23 cellular contexts compared by ENCODE assay signal in genomic region chr10:13957856-13958255, GRCh38.
A peak's percentile ranks its signal among the peaks of the same experiment; 100 is the strongest.
DNase-seq lines count a peak whose midpoint lies in the region; ATAC-seq and TF ChIP-seq lines count a peak whose summit lies in the region.
"Had no signal": no experiment of that assay in that cellular context is flagged by ENCODE, and none has a peak within 500 bp of the region (broad histone marks: within the 10 kb centered on the region; RNA-seq: fewer than 3 reads in every experiment).

No MANE protein-coding gene starts in this region.

- intact Hi-C loops in ascending aorta (cut with DNase I) (loop anchor here (2.0 to 5.0 kb wide), 5 partner anchors 36 to 169 kb away; no protein-coding TSS in a partner anchor), esophagus squamous epithelium (cut with DNase I) (no loop called here)

- H3K4me3 ChIP-seq in ascending aorta (no peak overlapping the region), esophagus squamous epithelium (no peak overlapping the region), osteoblast (ENCODE audit: insufficient read depth, low read length) (no peak overlapping the region)
- H3K4me3 ChIP-seq: HAP-1, Peyer's patch had no signal

- H4K5ac ChIP-seq in H9 (ENCODE audit: insufficient read length, low read depth, low read length) = no peak overlapping the region

- H3K9me3 ChIP-seq in H9 (ENCODE audit: control insufficient read depth, low read depth, low read length) (no peaks in the 10 kb centered on the region), ascending aorta (no peaks in the 10 kb centered on the region), esophagus squamous epithelium (no peaks in the 10 kb centered on the region), osteoblast (ENCODE audit: low read depth, low read length) (no peaks in the 10 kb centered on the region)
- H3K9me3 ChIP-seq: HAP-1, Peyer's patch had no signal

- H3K36me3 Mint-ChIP-seq in H9 (ENCODE audit: insufficient read depth in 1 of 3, low read depth in 3 of 3) = peaks cover 0 to 11% (median 3%) of the 10 kb centered on the region in 3 experiments; a peak in 4 of 7 replicates
- H3K36me3 Mint-ChIP-seq in stimulated activated memory B cell treated with anti-CD40 and anti-IgM and Interleukin-4, amounts not matched to agents 10 μg/mL and 1 μg/mL and 100 μg/mL, for 72 hours = no peaks in the 10 kb centered on the region
- H3K36me3 Mint-ChIP-seq: CD14-positive monocyte had no signal

- no peak overlapping the region for H3K9ac ChIP-seq in H9 (ENCODE audit: extremely low read depth, insufficient read length, low read length)

- WGBS in H9 (ENCODE audit: extremely low coverage, insufficient read length, low lambda C conversion rate) = no CpG with 5 or more reads among the region's 9 CpGs
- WGBS in esophagus squamous epithelium, 2 donors = 83% methylated on average over 9 of the region's 9 CpGs

- ATAC-seq in stimulated activated memory B cell treated with anti-CD40 and anti-IgM and Interleukin-4, amounts not matched to agents 10 μg/mL and 1 μg/mL and 100 μg/mL, for 72 hours = no peak
- no peak for ATAC-seq in HG02870 (IDR thresholded peaks at IDR 0.05; ENCODE audit: unreplicated experiment)

- H3K56ac ChIP-seq in H9 (ENCODE audit: insufficient read length, low read depth, low read length) = no peak overlapping the region

- H2BK5ac ChIP-seq in H9 (ENCODE audit: insufficient read length, low read length) = no peak overlapping the region

- H2AFZ ChIP-seq in H9 (ENCODE audit: low read length) = peak overlapping the region; percentile 71
- no peak overlapping the region for H2AFZ ChIP-seq in osteoblast (ENCODE audit: low read length)

- H2BK120ac ChIP-seq in H9 (ENCODE audit: low read depth, low read length, poor library complexity, severe bottlenecking) = no peak overlapping the region

- H3K27ac ChIP-seq in H9 (ENCODE audit: insufficient read length, low read depth, low read length) (peak overlapping the region; percentile 49), ascending aorta (peak overlapping the region; percentile 58 to 69), esophagus squamous epithelium (peak overlapping the region in 3 of 4 donors; percentile 58 to 87 (median 74)), osteoblast (ENCODE audit: low read depth, low read length) (no peak overlapping the region)
- H3K27ac ChIP-seq: HL-60 had no signal

- no peak overlapping the region for H4K91ac ChIP-seq in H9 (ENCODE audit: insufficient read length, low read depth, low read length)

- no peak overlapping the region for H2BK15ac ChIP-seq in H9 (ENCODE audit: low read depth, low read length)

- no peak overlapping the region for H3K23ac ChIP-seq in H9 (ENCODE audit: insufficient read length, low read depth, low read length)

- H3K27me3 Mint-ChIP-seq in H9 (ENCODE audit: low read depth) = no peaks in the 10 kb centered on the region
- peaks cover 9% of the 10 kb centered on the region for H3K27me3 Mint-ChIP-seq in stimulated activated memory B cell treated with anti-CD40 and anti-IgM and Interleukin-4, amounts not matched to agents 10 μg/mL and 1 μg/mL and 100 μg/mL, for 72 hours

- H3K14ac ChIP-seq in H9 (ENCODE audit: insufficient read depth, low read length) = no peak overlapping the region

- peaks cover 4% of the 10 kb centered on the region; the same call in 1 of the 2 replicates for H3K4me1 ChIP-seq in H9 (ENCODE audit: insufficient read depth, low read length)
- H3K4me1 ChIP-seq in ascending aorta = peaks cover 0 to 13% of the 10 kb centered on the region in 2 donors
- peaks cover 0 to 29% (median 12%) of the 10 kb centered on the region in 3 donors for H3K4me1 ChIP-seq in esophagus squamous epithelium
- peaks cover 31% of the 10 kb centered on the region for H3K4me1 ChIP-seq in osteoblast (ENCODE audit: insufficient read depth, low read length)
- H3K4me1 ChIP-seq: HAP-1, Peyer's patch had no signal

- H2BK12ac ChIP-seq in H9 (ENCODE audit: insufficient read length, low read depth, low read length) = no peak overlapping the region

- no peak overlapping the region; a peak in 1 of 5 replicates for H3K4me3 Mint-ChIP-seq in H9
- no peak overlapping the region for H3K4me3 Mint-ChIP-seq in stimulated activated memory B cell treated with anti-CD40 and anti-IgM and Interleukin-4, amounts not matched to agents 10 μg/mL and 1 μg/mL and 100 μg/mL, for 72 hours
- H3K4me3 Mint-ChIP-seq: B cell, CD14-positive monocyte had no signal

- H3K36me3 ChIP-seq in ascending aorta (no peaks in the 10 kb centered on the region), esophagus squamous epithelium (no peaks in the 10 kb centered on the region), osteoblast (ENCODE audit: insufficient read depth, low read length) (no peaks in the 10 kb centered on the region)
- H3K36me3 ChIP-seq: HAP-1, Peyer's patch had no signal

- H3K27me3 ChIP-seq in H9 (ENCODE audit: insufficient read depth, low read length) = no peaks in the 10 kb centered on the region
- no peaks in the 10 kb centered on the region for H3K27me3 ChIP-seq in ascending aorta
- H3K27me3 ChIP-seq in esophagus squamous epithelium = peaks cover 0 to 20% (median 0%) of the 10 kb centered on the region in 4 donors
- no peaks in the 10 kb centered on the region for H3K27me3 ChIP-seq in osteoblast (ENCODE audit: insufficient read depth, low read length)
- H3K27me3 ChIP-seq: Peyer's patch had no signal

- H3K79me1 ChIP-seq in H9 (ENCODE audit: insufficient read depth, low read depth, low read length, poor library complexity, severe bottlenecking) = no peaks in the 10 kb centered on the region

- H4K8ac ChIP-seq in H9 (replicated peaks; ENCODE audit: insufficient read length, low read depth, low read length) = no peak overlapping the region

- H3K18ac ChIP-seq in H9 (ENCODE audit: insufficient read length, low read depth, low read length) = no peak overlapping the region

- H3K4me2 ChIP-seq in H9 (ENCODE audit: insufficient read depth, insufficient read length, low read length) (no peak overlapping the region), osteoblast (ENCODE audit: insufficient read depth, low read length) (no peak overlapping the region)

- H3K9me3 Mint-ChIP-seq in H9 = peaks cover 4 to 7% of the 10 kb centered on the region in 2 experiments; a peak in 3 of 5 replicates
- no peaks in the 10 kb centered on the region for H3K9me3 Mint-ChIP-seq in stimulated activated memory B cell treated with anti-CD40 and anti-IgM and Interleukin-4, amounts not matched to agents 10 μg/mL and 1 μg/mL and 100 μg/mL, for 72 hours

- H2BK20ac ChIP-seq in H9 (ENCODE audit: low read depth, low read length, poor library complexity, severe bottlenecking) = no peak overlapping the region

- DNase-seq in H9 (no peak), ascending aorta (ENCODE audit: low spot score in 2 of 2) (no peak), esophagus squamous epithelium (lab: John Stamatoyannopoulos, UW) (no peak), osteoblast (ENCODE audit: insufficient read length, low spot score, missing footprints) (peak; percentile 31), cerebellum (ENCODE audit: low spot score) (no peak), NCI-H82 (lab: John Stamatoyannopoulos, UW) (no peak)
- DNase-seq: DMS53, EL, GF-D8, KG1, NCI-H1092 treated with DMSO at 0.1 percent for 48 hours, NCI-H1436 treated with DMSO at 0.1 percent for 48 hours, NCI-H2029, NCI-H2227 treated with DMSO at 0.1 percent for 48 hours, NCI-H510A treated with DMSO at 0.1 percent for 48 hours, NCI-H774, Peyer's patch had no signal

- TF ChIP-seq CTCF in H9 (conservative IDR thresholded peaks at IDR 0.05) (no peak), ascending aorta (IDR thresholded peaks at IDR 0.05) (no peak), esophagus squamous epithelium (IDR thresholded peaks at IDR 0.05) (no peak), osteoblast (IDR thresholded peaks at IDR 0.05; ENCODE audit: extremely low read depth, low read depth, low read length) (no peak)

- H3K79me2 ChIP-seq in H9 (ENCODE audit: insufficient read depth, low read length) (no peaks in the 10 kb centered on the region), osteoblast (ENCODE audit: insufficient read depth, low read length) (no peaks in the 10 kb centered on the region)

- H3K27ac Mint-ChIP-seq in H9 = peak overlapping the region; percentile 29 to 94 (median 73); a peak in 5 of 7 replicates
- no peak overlapping the region for H3K27ac Mint-ChIP-seq in stimulated activated memory B cell treated with anti-CD40 and anti-IgM and Interleukin-4, amounts not matched to agents 10 μg/mL and 1 μg/mL and 100 μg/mL, for 72 hours
- H3K27ac Mint-ChIP-seq: B cell, CD14-positive monocyte had no signal

- H3T11ph ChIP-seq in H9 (ENCODE audit: low read length) = no peak overlapping the region

- no peak overlapping the region for H2AK5ac ChIP-seq in H9 (ENCODE audit: insufficient read length, low read length)

- no peak for TF ChIP-seq POLR2A in esophagus squamous epithelium (IDR thresholded peaks at IDR 0.05)

- H4K20me1 ChIP-seq in H9 (ENCODE audit: control insufficient read depth, insufficient read depth, insufficient read length) (no peaks in the 10 kb centered on the region), osteoblast (ENCODE audit: insufficient read depth, low read length) (no peaks in the 10 kb centered on the region)

- H3K4ac ChIP-seq in H9 (ENCODE audit: low read depth, low read length) = no peak overlapping the region

- H3K4me1 Mint-ChIP-seq in H9 = peaks cover 18 to 42% of the 10 kb centered on the region in 2 experiments
- H3K4me1 Mint-ChIP-seq in stimulated activated memory B cell treated with anti-CD40 and anti-IgM and Interleukin-4, amounts not matched to agents 10 μg/mL and 1 μg/mL and 100 μg/mL, for 72 hours = no peaks in the 10 kb centered on the region
- H3K4me1 Mint-ChIP-seq: B cell, CD14-positive monocyte had no signal

- no peaks in the 10 kb centered on the region for H3K23me2 ChIP-seq in H9 (ENCODE audit: insufficient read length, low read depth, low read length, poor library complexity, severe bottlenecking)
